8 cellular contexts compared by ENCODE assay signal in the genomic region with DNA sequence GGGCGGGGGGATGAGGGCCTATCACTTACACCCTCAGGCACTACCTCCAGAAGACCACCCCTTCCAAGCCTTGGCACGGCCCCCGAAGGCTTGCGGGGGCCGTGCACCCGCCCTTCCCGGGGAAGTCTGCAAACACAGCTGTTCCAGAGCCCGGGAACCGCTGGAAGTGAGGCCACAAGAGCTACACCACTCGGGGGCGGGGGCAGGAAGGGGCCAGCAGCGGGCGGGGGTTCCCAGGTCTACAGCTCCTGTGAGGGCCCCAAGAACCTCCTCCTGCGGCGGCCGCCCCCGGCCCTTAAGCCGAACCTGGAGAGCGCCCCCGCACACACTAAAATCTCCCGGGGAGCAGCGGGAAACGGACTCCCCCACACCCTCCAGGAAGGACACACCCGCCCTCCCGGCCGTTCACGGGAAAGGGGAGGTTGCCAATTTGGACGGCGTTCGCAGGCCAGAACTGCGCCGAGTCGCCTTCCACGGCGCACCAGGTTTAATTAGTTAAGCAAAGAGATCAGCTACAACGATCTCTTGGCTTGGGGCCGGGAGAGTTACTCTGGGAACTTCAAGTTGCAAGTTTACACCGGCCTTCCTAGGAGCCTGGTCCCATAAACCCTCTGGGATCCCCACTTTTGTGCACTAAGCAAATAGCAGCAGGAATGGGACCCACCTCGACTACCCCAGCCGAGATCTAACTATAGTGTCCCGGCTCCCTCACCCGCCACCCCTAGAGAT. TPM values are rescaled to one million over a fixed set of nuclear protein-coding genes. Genes with fewer than 3 reads are reported as not detected.
A peak's percentile ranks its signal among the peaks of the same experiment; 100 is the strongest.
DNase-seq lines count a peak whose midpoint lies in the region; ATAC-seq and TF ChIP-seq lines count a peak whose summit lies in the region.

No MANE protein-coding gene starts in this region.

- no peaks in the 10 kb centered on the region for H3K9me3 Mint-ChIP-seq in Calu3 (ENCODE audit: low read depth, unreplicated experiment)
- H3K9me3 Mint-ChIP-seq in activated CD4-positive, alpha-beta memory T cell treated with anti-CD3 and anti-CD28 coated beads, Interleukin-2, amount 10 ng/mL, durations not matched to agents 7 days and 5 days: no peaks in the 10 kb centered on the region

- H3K36me3 Mint-ChIP-seq in Calu3 (ENCODE audit: insufficient read depth, unreplicated experiment): peaks cover 86% of the 10 kb centered on the region
- no peaks in the 10 kb centered on the region for H3K36me3 Mint-ChIP-seq in activated CD4-positive, alpha-beta memory T cell treated with anti-CD3 and anti-CD28 coated beads, Interleukin-2, amount 10 ng/mL, durations not matched to agents 7 days and 5 days (ENCODE audit: low read depth)

- peak overlapping the region; percentile 92 for H3K27ac Mint-ChIP-seq in Calu3 (ENCODE audit: unreplicated experiment)
- no peak overlapping the region for H3K27ac Mint-ChIP-seq in activated CD4-positive, alpha-beta memory T cell treated with anti-CD3 and anti-CD28 coated beads, Interleukin-2, amount 10 ng/mL, durations not matched to agents 7 days and 5 days

- DNase-seq in Calu3: no peak
- DNase-seq in HuH-7.5 (ENCODE audit: low spot score): peak; percentile 61
- DNase-seq in activated CD4-positive, alpha-beta memory T cell treated with anti-CD3 and anti-CD28 coated beads, Interleukin-2, amount 10 ng/mL, durations not matched to agents 7 days and 5 days: peak; percentile 21
- peak; percentile 21 for DNase-seq in foreskin melanocyte
- no peak for DNase-seq in omental fat pad (ENCODE audit: low spot score)
- DNase-seq in activated gamma-delta T cell (lab: John Stamatoyannopoulos, UW): no peak

- CTCF ChIA-PET in Calu3 (lab: Charles Lee): interaction anchor here (0.7 to 1.8 kb wide), 4 partner anchors 507 to 694 kb away, joined by 3 to 6 read pairs (median 5); no protein-coding TSS in a partner anchor
- CTCF ChIA-PET in activated CD4-positive, alpha-beta memory T cell treated with anti-CD3 and anti-CD28 coated beads, Interleukin-2, amount 10 ng/mL, durations not matched to agents 7 days and 5 days (lab: Charles Lee): interaction anchor here (1.2 kb wide), 3 partner anchors 115 to 246 kb away, joined by 3 to 4 read pairs (median 3); no protein-coding TSS in a partner anchor

- no peaks in the 10 kb centered on the region for H3K4me1 Mint-ChIP-seq in Calu3 (ENCODE audit: low read depth, unreplicated experiment)
- peaks cover 34% of the 10 kb centered on the region for H3K4me1 Mint-ChIP-seq in activated CD4-positive, alpha-beta memory T cell treated with anti-CD3 and anti-CD28 coated beads, Interleukin-2, amount 10 ng/mL, durations not matched to agents 7 days and 5 days

- no TSS peak for BruUV-seq in Calu3 (replicated peaks; lab: Mats Ljungman, UMichigan)

- peak overlapping the region; percentile 82 for H3K4me3 Mint-ChIP-seq in Calu3 (ENCODE audit: low read depth, unreplicated experiment)
- peak overlapping the region; percentile 70 for H3K4me3 Mint-ChIP-seq in activated CD4-positive, alpha-beta memory T cell treated with anti-CD3 and anti-CD28 coated beads, Interleukin-2, amount 10 ng/mL, durations not matched to agents 7 days and 5 days

- POLR2A ChIA-PET in activated CD4-positive, alpha-beta memory T cell treated with anti-CD3 and anti-CD28 coated beads, Interleukin-2, amount 10 ng/mL, durations not matched to agents 7 days and 5 days (lab: Charles Lee): no interaction called here

- no peak for TF ChIP-seq CTCF in Calu3 (IDR thresholded peaks at IDR 0.05; ENCODE audit: unreplicated experiment)
- TF ChIP-seq CTCF in omental fat pad (IDR thresholded peaks at IDR 0.05): no peak

- H3K27me3 Mint-ChIP-seq in Calu3 (ENCODE audit: unreplicated experiment): no peaks in the 10 kb centered on the region
- H3K27me3 Mint-ChIP-seq in activated CD4-positive, alpha-beta memory T cell treated with anti-CD3 and anti-CD28 coated beads, Interleukin-2, amount 10 ng/mL, durations not matched to agents 7 days and 5 days: peaks cover 69% of the 10 kb centered on the region

- ATAC-seq in omental fat pad (ENCODE audit: low FRiP score): peak; percentile 48
- no peak for ATAC-seq in HG02870 (IDR thresholded peaks at IDR 0.05; ENCODE audit: unreplicated experiment)
- no peak for ATAC-seq in HG02884 (IDR thresholded peaks at IDR 0.05; ENCODE audit: unreplicated experiment)

- intact Hi-C loops in Calu3 (cut with micrococcal nuclease; ENCODE audit: unreplicated experiment): loop anchor here (5.0 to 10.0 kb wide), 3 partner anchors 280 to 873 kb away; no protein-coding TSS in a partner anchor

RNA-seq across cellular contexts. Expression of a gene that starts 1.8 kb away (rescaled TPM):
- total RNA-seq in Calu3 (2022) (156 and 245 TPM in 2 replicates), omental fat pad (100 to 1,000 TPM in 1 of 4 donors, 10 to 100 TPM in 3; 64.2 to 153 (median 85.7) TPM)
- total RNA-seq in activated CD4-positive, alpha-beta memory T cell treated with anti-CD3 and anti-CD28 coated beads, Interleukin-2, amount 10 ng/mL, durations not matched to agents 7 days and 5 days: under 1 TPM; 0.15 to 0.30 TPM

Comparison
In these comparisons a context has a peak if more than half of its experiments do, and no peak if none do; other contexts are left out.
1. DNase-seq: peak in HuH-7.5 (single experiment), activated CD4-positive, alpha-beta memory T cell treated with anti-CD3 and anti-CD28 coated beads, Interleukin-2, amount 10 ng/mL, durations not matched to agents 7 days and 5 days (single experiment) and foreskin melanocyte (single experiment); none in Calu3 (single experiment), omental fat pad (single experiment) and activated gamma-delta T cell (single experiment).
2. RNA of a gene that starts 1.8 kb away (total RNA-seq): 156 to 245 TPM in Calu3 and 64.2 to 153 TPM in omental fat pad; 0.15 to 0.30 TPM in activated CD4-positive, alpha-beta memory T cell treated with anti-CD3 and anti-CD28 coated beads, Interleukin-2, amount 10 ng/mL, durations not matched to agents 7 days and 5 days; every median in the first group is over 10 times any median in the second.